Comparison of ENCODE assay signal across 29 cellular contexts in genomic region chr4:139791681-139792080, GRCh38.
A peak's percentile ranks its signal among the peaks of the same experiment; 100 is the strongest.
DNase-seq lines count a peak whose midpoint lies in the region; ATAC-seq and TF ChIP-seq lines count a peak whose summit lies in the region.
"Had no signal": no experiment of that assay in that cellular context is flagged by ENCODE, and none has a peak within 500 bp of the region (broad histone marks: within the 10 kb centered on the region; RNA-seq: fewer than 3 reads in every experiment).

No MANE protein-coding gene starts in this region.

- H3K4me1 ChIP-seq in left ventricle myocardium inferior (peaks cover 21% of the 10 kb centered on the region), esophagus muscularis mucosa (peaks cover 4 to 22% (median 22%) of the 10 kb centered on the region in 4 donors)
- H3K4me1 ChIP-seq: ascending aorta, Caco-2 had no signal

- intact Hi-C loops in left ventricle myocardium inferior (cut with micrococcal nuclease) (no loop called here), left cardiac atrium (cut with DNase I) (no loop called here), esophagus muscularis mucosa (cut with DNase I) (no loop called here)

- H3K36me3 ChIP-seq in left ventricle myocardium inferior (no peaks in the 10 kb centered on the region), esophagus muscularis mucosa (no peaks in the 10 kb centered on the region)
- H3K36me3 ChIP-seq: ascending aorta, spleen, suprapubic skin had no signal

- H3K27ac ChIP-seq in left ventricle myocardium inferior (replicated peaks), result peak overlapping the region; percentile 64
- no peak overlapping the region for H3K27ac ChIP-seq in esophagus muscularis mucosa (replicated peaks in 1 of 4)
- H3K27ac ChIP-seq: ascending aorta, dorsolateral prefrontal cortex, spleen, suprapubic skin had no signal

- no peak for TF ChIP-seq POLR2A in esophagus muscularis mucosa (IDR thresholded peaks at IDR 0.05; ENCODE audit: low read depth)

- no peaks in the 10 kb centered on the region for H3K9me3 ChIP-seq in left ventricle myocardium inferior (replicated peaks)
- H3K9me3 ChIP-seq in esophagus muscularis mucosa, result no peaks in the 10 kb centered on the region
- H3K9me3 ChIP-seq: ascending aorta, Caco-2, spleen, suprapubic skin had no signal

- 90% methylated on average over 2 of the region's 2 CpGs for WGBS in esophagus muscularis mucosa

- no peak for TF ChIP-seq CTCF in left ventricle myocardium inferior (IDR thresholded peaks at IDR 0.05; ENCODE audit: borderline replicate concordance)
- TF ChIP-seq CTCF in esophagus muscularis mucosa (IDR thresholded peaks at IDR 0.05), result no peak

- DNase-seq in left ventricle myocardium inferior, result no peak
- DNase-seq in left cardiac atrium, result no peak
- peak; percentile 45 to 75 for DNase-seq in NCI-H524 (lab: John Stamatoyannopoulos, UW)
- DNase-seq in esophagus muscularis mucosa (ENCODE audit: extremely low spot score), result peak; percentile 7
- DNase-seq in stimulated activated CD4-positive, alpha-beta T cell treated with anti-CD3 and anti-CD28 coated beads, Interleukin-15, amount 100 ng/mL, for 24 hours, result no peak
- DNase-seq in activated T-cell treated with anti-CD3 and anti-CD28 coated beads, Interleukin-2, amount 50 U/mL, for 1 hour, result no peak
- DNase-seq: ACHN; activated B cell treated with CpG ODN at 0.5 μM for 24 hours; activated CD4-positive, alpha-beta T cell treated with anti-CD3 and anti-CD28 coated beads, Interleukin-2, amount 50 U/mL, for 4 hours; activated CD8-positive, alpha-beta memory T cell treated with anti-CD3 and anti-CD28 coated beads, Interleukin-2, amount 50 U/mL, for 4 hours; activated naive CD8-positive, alpha-beta T cell treated with anti-CD3 and anti-CD28 coated beads for 36 hours; Caco-2; dorsolateral prefrontal cortex; head of caudate nucleus; KG1; mesendoderm; MM.1S; natural killer cell; NCI-H1930; NCI-H526; spleen; stimulated activated CD4-positive, alpha-beta T cell treated with anti-CD3 and anti-CD28 coated beads, Interleukin-4, amount 100 ng/mL, for 1 hour; stimulated activated naive B cell treated with anti-CD40 and anti-IgM and Interleukin-4, amounts not matched to agents 10 μg/mL and 1 μg/mL and 100 μg/mL, for 72 hours; T-helper 9 cell had no signal

- H3K4me3 ChIP-seq in left ventricle myocardium inferior, result no peak overlapping the region
- H3K4me3 ChIP-seq in esophagus muscularis mucosa, result no peak overlapping the region
- H3K4me3 ChIP-seq: ascending aorta, dorsolateral prefrontal cortex, spleen, suprapubic skin had no signal

- no peaks in the 10 kb centered on the region for H3K27me3 ChIP-seq in left ventricle myocardium inferior (ENCODE audit: low read depth)
- H3K27me3 ChIP-seq in esophagus muscularis mucosa, result no peaks in the 10 kb centered on the region
- H3K27me3 ChIP-seq: ascending aorta, spleen, suprapubic skin had no signal

- no peak for TF ChIP-seq EP300 in esophagus muscularis mucosa (IDR thresholded peaks at IDR 0.05)

- ATAC-seq in left cardiac atrium (no peak), GM21381 (IDR thresholded peaks at IDR 0.05; ENCODE audit: unreplicated experiment) (no peak), GM21528 (IDR thresholded peaks at IDR 0.05; ENCODE audit: low FRiP score, unreplicated experiment) (no peak)
- ATAC-seq: HCT116; natural killer cell; stimulated activated naive B cell treated with anti-CD40 and anti-IgM and Interleukin-4, amounts not matched to agents 10 μg/mL and 1 μg/mL and 100 μg/mL, for 72 hours had no signal

Comparison
In these comparisons a context has a peak if more than half of its experiments do, and no peak if none do; other contexts are left out.
1. DNase-seq: peak in NCI-H524 (2 of 2) and esophagus muscularis mucosa (single experiment); none in left ventricle myocardium inferior (single experiment), left cardiac atrium (single experiment), stimulated activated CD4-positive, alpha-beta T cell treated with anti-CD3 and anti-CD28 coated beads, Interleukin-15, amount 100 ng/mL, for 24 hours (single experiment) and activated T-cell treated with anti-CD3 and anti-CD28 coated beads, Interleukin-2, amount 50 U/mL, for 1 hour (single experiment).